ENCODE assay signal across 27 cellular contexts in the genomic region with DNA sequence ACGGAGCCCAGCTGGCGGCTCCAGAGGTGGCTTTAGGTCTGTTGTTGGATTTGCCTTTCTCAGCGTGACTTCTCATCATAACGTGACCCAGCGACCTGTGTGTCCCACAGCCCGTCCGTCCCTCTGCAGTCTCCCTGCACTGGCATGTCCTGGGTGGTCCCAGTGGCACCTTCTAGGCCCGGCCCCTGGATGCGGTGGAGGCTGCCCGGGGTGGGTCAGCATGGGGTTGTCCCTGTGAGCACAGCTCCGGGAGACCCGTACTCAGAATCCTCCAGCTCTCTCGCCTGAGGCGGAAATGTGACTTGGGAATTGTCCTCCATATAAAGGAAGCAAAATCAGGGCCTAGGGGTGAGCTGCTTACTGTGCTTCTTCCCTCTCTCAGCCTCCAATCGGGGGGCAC. TPM values are rescaled to one million over a fixed set of nuclear protein-coding genes. Genes with fewer than 3 reads are reported as not detected.
DNase-seq lines count a peak whose midpoint lies in the region; ATAC-seq and TF ChIP-seq lines count a peak whose summit lies in the region.
"Had no signal": no experiment of that assay in that cellular context is flagged by ENCODE, and none has a peak within 500 bp of the region (broad histone marks: within the 10 kb centered on the region; RNA-seq: fewer than 3 reads in every experiment).

No MANE protein-coding gene starts in this region.

- POLR2A ChIA-PET in CD4-positive, alpha-beta T cell (lab: Charles Lee) = interaction anchor here (0.9 kb wide), 1 partner anchor 25 kb away, joined by 3 read pairs; the partner anchor contains the start of gene AP5Z1
- POLR2A ChIA-PET in naive thymus-derived CD4-positive, alpha-beta T cell (lab: Charles Lee) = interaction anchor here (1.6 kb wide), 1 partner anchor 25 kb away, joined by 8 read pairs; the partner anchor contains the start of gene AP5Z1

- H3K27me3 ChIP-seq in CD4-positive, alpha-beta T cell (ENCODE audit: control insufficient read depth, insufficient read depth, low read length) = no peaks in the 10 kb centered on the region
- H3K27me3 ChIP-seq in naive thymus-derived CD4-positive, alpha-beta T cell (ENCODE audit: control insufficient read depth in 2 of 2, insufficient read depth in 2 of 2, low read length in 2 of 2) = no peaks in the 10 kb centered on the region
- no peaks in the 10 kb centered on the region for H3K27me3 ChIP-seq in stomach smooth muscle (ENCODE audit: control insufficient read depth in 1 of 2, insufficient read depth in 2 of 2, low read length in 2 of 2)
- H3K27me3 ChIP-seq: body of pancreas, MG63 had no signal

- H3K4me1 ChIP-seq in naive thymus-derived CD4-positive, alpha-beta T cell (ENCODE audit: control insufficient read depth in 2 of 2, insufficient read depth in 2 of 2, low read length in 2 of 2) = peaks cover 11 to 53% of the 10 kb centered on the region in 2 donors
- peaks cover 41% of the 10 kb centered on the region for H3K4me1 ChIP-seq in stomach smooth muscle (ENCODE audit: control insufficient read depth, insufficient read depth, low read length)

- H3K9ac ChIP-seq in stomach smooth muscle (ENCODE audit: low read length in 2 of 2) = no peak overlapping the region

- no peak overlapping the region for H3K4me3 Mint-ChIP-seq in CD4-positive, alpha-beta T cell
- no peak overlapping the region for H3K4me3 Mint-ChIP-seq in T-helper 17 cell
- H3K4me3 Mint-ChIP-seq in naive thymus-derived CD4-positive, alpha-beta T cell = no peak overlapping the region
- H3K4me3 Mint-ChIP-seq: activated CD4-positive, alpha-beta T cell treated with anti-CD3 and anti-CD28 coated beads for 36 hours; stimulated activated naive CD8-positive, alpha-beta T cell treated with anti-CD3 and anti-CD28 coated beads, Interleukin-15, amount 100 ng/mL, for 72 hours; T-helper 2 cell treated with Interferon-gamma antibody and Interleukin-4, amounts not matched to agents 5 μg/mL and 100 μg/mL, for 36 hours had no signal

- intact Hi-C loops in CD4-positive, alpha-beta T cell (cut with DNase I, micrococcal nuclease) = loop anchor here in 1 of 2 experiments (5.0 kb wide), 1 partner anchor 122 kb away; no protein-coding TSS in a partner anchor
- intact Hi-C loops in naive thymus-derived CD4-positive, alpha-beta T cell (cut with micrococcal nuclease) = loop anchor here in 1 of 2 donors (10.0 kb wide), 1 partner anchor 1445 kb away; the partner anchor contains the start of gene SDK1

- no peak for ATAC-seq in CD4-positive, alpha-beta T cell (ENCODE audit: poor library complexity)
- ATAC-seq in T-helper 17 cell = no peak
- no peak for ATAC-seq in naive thymus-derived CD4-positive, alpha-beta T cell
- ATAC-seq: activated CD4-positive, alpha-beta T cell treated with anti-CD3 and anti-CD28 coated beads for 36 hours; body of pancreas; HCT116; SK-N-SH treated with all-trans-retinoic acid at 6 μM for 48 hours; stimulated activated naive CD8-positive, alpha-beta T cell treated with anti-CD3 and anti-CD28 coated beads, Interleukin-15, amount 100 ng/mL, for 72 hours had no signal

- H3K9me3 Mint-ChIP-seq in CD4-positive, alpha-beta T cell = no peaks in the 10 kb centered on the region
- peaks cover 0 to 2% (median 0%) of the 10 kb centered on the region in 11 donors for H3K9me3 Mint-ChIP-seq in naive thymus-derived CD4-positive, alpha-beta T cell
- H3K9me3 Mint-ChIP-seq: stimulated activated naive CD8-positive, alpha-beta T cell treated with anti-CD3 and anti-CD28 coated beads, Interleukin-15, amount 100 ng/mL, for 72 hours; T-helper 2 cell treated with Interferon-gamma antibody and Interleukin-4, amounts not matched to agents 5 μg/mL and 100 μg/mL, for 36 hours had no signal

- peaks cover 52% of the 10 kb centered on the region for H3K36me3 Mint-ChIP-seq in CD4-positive, alpha-beta T cell (ENCODE audit: low read depth)
- peaks cover 3% of the 10 kb centered on the region for H3K36me3 Mint-ChIP-seq in T-helper 17 cell (ENCODE audit: low read depth)
- peaks cover 0 to 13% (median 10%) of the 10 kb centered on the region in 5 donors for H3K36me3 Mint-ChIP-seq in naive thymus-derived CD4-positive, alpha-beta T cell

- no peak overlapping the region for H3K4me3 ChIP-seq in naive thymus-derived CD4-positive, alpha-beta T cell (ENCODE audit: low read length)
- H3K4me3 ChIP-seq in stomach smooth muscle (ENCODE audit: low read length in 2 of 2) = no peak overlapping the region
- H3K4me3 ChIP-seq: body of pancreas, MG63, skin epidermis had no signal

- DNase-seq in CD4-positive, alpha-beta T cell = no peak
- no peak for DNase-seq in T-helper 17 cell
- DNase-seq in naive thymus-derived CD4-positive, alpha-beta T cell = no peak
- no peak for DNase-seq in SKM-1 (lab: John Stamatoyannopoulos, UW; ENCODE audit: unreplicated experiment)
- no peak for DNase-seq in NCI-H82 treated with DMSO at 0.1 percent for 48 hours (lab: John Stamatoyannopoulos, UW; ENCODE audit: unreplicated experiment)
- DNase-seq in GM20000 (ENCODE audit: low spot score) = no peak
- DNase-seq: activated CD4-positive, alpha-beta T cell treated with anti-CD3 and anti-CD28 coated beads for 36 hours; activated CD8-positive, alpha-beta memory T cell treated with anti-CD3 and anti-CD28 coated beads for 24 hours; activated effector memory CD4-positive, alpha-beta T cell treated with anti-CD3 and anti-CD28 coated beads, Interleukin-2, amount 50 U/mL, for 16 hours; activated T-cell treated with anti-CD3 and anti-CD28 coated beads, Interleukin-2, amount 50 U/mL, for 1 hour; body of pancreas; effector CD4-positive, alpha-beta T cell; KBM-7; mesendoderm; MG63; NCI-H1105 treated with DMSO at 0.1 percent for 48 hours; NCI-H2029 treated with DMSO at 0.1 percent for 48 hours; NCI-H345; NCI-H774; nucleus accumbens; stimulated activated naive CD8-positive, alpha-beta T cell treated with anti-CD3 and anti-CD28 coated beads, Interleukin-15, amount 100 ng/mL, for 72 hours had no signal

- H3K36me3 ChIP-seq in naive thymus-derived CD4-positive, alpha-beta T cell (ENCODE audit: control insufficient read depth in 2 of 3, insufficient read depth in 3 of 3, low read length in 3 of 3) = peaks cover 0 to 16% (median 11%) of the 10 kb centered on the region in 3 experiments
- peaks cover under 1 to 9% of the 10 kb centered on the region in 2 donors for H3K36me3 ChIP-seq in stomach smooth muscle (ENCODE audit: control insufficient read depth in 2 of 2, insufficient read depth in 2 of 2, low read length in 2 of 2)

- no peak overlapping the region for H3K27ac ChIP-seq in CD4-positive, alpha-beta T cell (ENCODE audit: low read depth, low read length)
- peak overlapping the region; percentile 9 for H3K27ac ChIP-seq in naive thymus-derived CD4-positive, alpha-beta T cell (ENCODE audit: low read depth, low read length)
- peak overlapping the region; percentile 55 for H3K27ac ChIP-seq in stomach smooth muscle (ENCODE audit: low read length)
- H3K27ac ChIP-seq: body of pancreas, epithelial cell of prostate had no signal

- CTCF ChIA-PET in CD4-positive, alpha-beta T cell (lab: Charles Lee) = no interaction called here
- CTCF ChIA-PET in naive thymus-derived CD4-positive, alpha-beta T cell (lab: Charles Lee) = interaction anchor here (0.8 kb wide), 1 partner anchor 49 kb away, joined by 3 read pairs; no protein-coding TSS in a partner anchor

- H3K27ac Mint-ChIP-seq in CD4-positive, alpha-beta T cell = peak overlapping the region; percentile 93
- H3K27ac Mint-ChIP-seq in T-helper 17 cell = peak overlapping the region; percentile 97
- H3K27ac Mint-ChIP-seq in naive thymus-derived CD4-positive, alpha-beta T cell = peak overlapping the region in 4 of 9 donors; percentile 38 to 94 (median 73)

- no peaks in the 10 kb centered on the region for H3K9me3 ChIP-seq in CD4-positive, alpha-beta T cell (ENCODE audit: control insufficient read depth, low read length)
- H3K9me3 ChIP-seq in T-helper 17 cell (ENCODE audit: control insufficient read depth, low read length, poor library complexity, severe bottlenecking) (no peaks in the 10 kb centered on the region), stomach smooth muscle (ENCODE audit: control insufficient read depth in 2 of 2, low read length in 2 of 2) (no peaks in the 10 kb centered on the region)
- H3K9me3 ChIP-seq in naive thymus-derived CD4-positive, alpha-beta T cell (ENCODE audit: control insufficient read depth in 2 of 3, low read length in 3 of 3) = no peaks in the 10 kb centered on the region
- H3K9me3 ChIP-seq: body of pancreas, MG63 had no signal

- H3K27me3 Mint-ChIP-seq in CD4-positive, alpha-beta T cell = no peaks in the 10 kb centered on the region
- H3K27me3 Mint-ChIP-seq in T-helper 17 cell = no peaks in the 10 kb centered on the region
- no peaks in the 10 kb centered on the region for H3K27me3 Mint-ChIP-seq in naive thymus-derived CD4-positive, alpha-beta T cell
- H3K27me3 Mint-ChIP-seq: activated CD4-positive, alpha-beta T cell treated with anti-CD3 and anti-CD28 coated beads for 36 hours; stimulated activated naive CD8-positive, alpha-beta T cell treated with anti-CD3 and anti-CD28 coated beads, Interleukin-15, amount 100 ng/mL, for 72 hours had no signal

- H3K4me1 Mint-ChIP-seq in CD4-positive, alpha-beta T cell (ENCODE audit: low read depth) = peaks cover 53% of the 10 kb centered on the region
- H3K4me1 Mint-ChIP-seq in T-helper 17 cell = peaks cover 46% of the 10 kb centered on the region
- peaks cover 28 to 79% (median 58%) of the 10 kb centered on the region in 7 donors for H3K4me1 Mint-ChIP-seq in naive thymus-derived CD4-positive, alpha-beta T cell

- TF ChIP-seq CTCF in CD4-positive, alpha-beta T cell (IDR thresholded peaks at IDR 0.05) = no peak
- TF ChIP-seq CTCF in GM20000 (IDR thresholded peaks at IDR 0.05; ENCODE audit: extremely low read depth, missing control alignments) = no peak

RNA-seq across cellular contexts. Expression of gene AP5Z1, which starts 25.6 kb away (rescaled TPM):
- 100 to 1,000 TPM in 1 of 2 experiments, 10 to 100 TPM in 1; 93.5 to 102 TPM for total RNA-seq in CD4-positive, alpha-beta T cell
- 100 to 1,000 TPM in 1 of 2 donors, 10 to 100 TPM in 1; 87.6 to 112 TPM for total RNA-seq in T-helper 17 cell
- total RNA-seq in naive thymus-derived CD4-positive, alpha-beta T cell = 100 to 1,000 TPM in 1 of 5 experiments, 10 to 100 TPM in 4; 69.4 to 114 (median 90.1) TPM
- polyA plus RNA-seq in naive thymus-derived CD4-positive, alpha-beta T cell = 10 to 100 TPM; 36.7 to 49.1 TPM
